8 cellular contexts compared by ENCODE assay signal in the genomic region with DNA sequence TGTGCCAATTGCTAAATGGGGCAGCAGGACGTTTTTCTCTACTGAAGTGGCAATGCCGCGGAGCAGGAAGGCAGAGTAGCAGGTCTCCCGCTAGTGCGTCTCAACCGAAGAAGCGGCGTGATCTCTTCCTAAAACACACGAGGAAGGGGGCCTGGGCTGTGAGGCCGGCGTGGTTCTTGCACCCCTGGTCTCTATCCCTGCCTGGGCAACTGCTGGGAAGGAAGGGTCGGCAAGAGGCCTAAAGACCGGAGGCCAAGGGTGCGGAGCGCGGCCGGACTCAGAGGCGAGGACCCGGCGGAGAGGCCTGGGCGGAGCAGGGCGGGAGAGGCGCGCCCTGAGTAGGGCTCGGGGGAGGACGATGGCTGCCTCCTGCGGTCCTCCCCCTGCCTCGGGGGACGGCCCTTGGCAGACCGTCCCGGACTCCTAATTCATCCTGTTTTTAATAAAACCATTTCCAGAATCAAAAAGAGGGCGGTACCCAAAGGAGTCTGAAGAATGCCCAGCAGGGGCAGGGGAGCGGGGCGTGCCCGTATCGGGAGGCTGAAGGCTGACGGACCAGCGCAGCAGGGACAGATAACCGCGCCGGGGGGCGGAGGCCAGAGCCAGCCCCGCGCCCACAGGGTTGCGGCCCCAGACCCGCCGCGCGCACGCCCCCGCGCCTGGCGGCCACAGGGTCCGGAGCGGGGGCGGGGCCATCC. TPM values are rescaled to one million over a fixed set of nuclear protein-coding genes. Genes with fewer than 3 reads are reported as not detected.
DNase-seq lines count a peak whose midpoint lies in the region; ATAC-seq and TF ChIP-seq lines count a peak whose summit lies in the region.

No MANE protein-coding gene starts in this region.

- no TSS peak for BruUV-seq in OCI-LY7 (replicated peaks; lab: Mats Ljungman, UMichigan)

- H3K4me3 Mint-ChIP-seq in neural progenitor cell: peak overlapping the region; percentile 90

- ATAC-seq in GM19468 (IDR thresholded peaks at IDR 0.05; ENCODE audit: extremely low read depth, unreplicated experiment): peak; percentile 16
- ATAC-seq in HG03571 (IDR thresholded peaks at IDR 0.05; ENCODE audit: unreplicated experiment): peak; percentile 38
- ATAC-seq in aorta (ENCODE audit: low FRiP score): peak; percentile 91

- TF ChIP-seq CTCF in OCI-LY7 (conservative IDR thresholded peaks at IDR 0.05; ENCODE audit: low read length) (0 out of 2 replicates have a peak, but pooled peaks have one; percentile 14), fibroblast of villous mesenchyme (IDR thresholded peaks at IDR 0.05; ENCODE audit: insufficient read depth, low read depth, low read length) (no peak), neural progenitor cell (IDR thresholded peaks at IDR 0.05) (no peak)

- H3K9me2 ChIP-seq in OCI-LY7 (ENCODE audit: insufficient read depth, low read length): no peaks in the 10 kb centered on the region

- in situ Hi-C loops in Caki2 (cut with HindIII; ENCODE audit: low pct_unique_long_range_greater_than_20kb, low sequenced_read_pairs): no loop called here

- POLR2A ChIA-PET in OCI-LY7 (lab: Charles Lee): interaction anchor here (3.8 kb wide), 1 partner anchor 66 kb away, joined by 44 read pairs; a partner anchor contains a TSS

- H4K20me1 ChIP-seq in OCI-LY7 (ENCODE audit: insufficient read depth, low read length) (peaks cover 19% of the 10 kb centered on the region), neural progenitor cell (ENCODE audit: low read depth) (peaks cover 39% of the 10 kb centered on the region)

- H3K36me3 Mint-ChIP-seq in neural progenitor cell: peaks cover 3% of the 10 kb centered on the region

- H2AFZ ChIP-seq in OCI-LY7 (ENCODE audit: low read length) (peak overlapping the region; percentile 68; the same call in 1 of the 2 replicates), neural progenitor cell (replicated peaks) (peak overlapping the region; percentile 91)

- H3K4me3 ChIP-seq in OCI-LY7 (ENCODE audit: low read depth, low read length, poor library complexity, severe bottlenecking) (peak overlapping the region; percentile 76), fibroblast of villous mesenchyme (ENCODE audit: low read depth, low read length) (peak overlapping the region; percentile 72), neural progenitor cell (peak overlapping the region; percentile 69), aorta (ENCODE audit: low read length in 2 of 2) (peak overlapping the region; percentile 48 to 57)

- peaks cover 33% of the 10 kb centered on the region for H3K4me1 Mint-ChIP-seq in neural progenitor cell

- CTCF ChIA-PET in OCI-LY7 (lab: Charles Lee; ENCODE audit: unreplicated experiment): no interaction called here

- H3K79me2 ChIP-seq in OCI-LY7 (ENCODE audit: insufficient read depth, low read depth, low read length) (peaks cover 39% of the 10 kb centered on the region), neural progenitor cell (ENCODE audit: low read depth) (peaks cover 41% of the 10 kb centered on the region)

- H3K9me3 ChIP-seq in OCI-LY7 (ENCODE audit: low read length) (no peaks in the 10 kb centered on the region), neural progenitor cell (ENCODE audit: low read depth) (no peaks in the 10 kb centered on the region), aorta (ENCODE audit: control insufficient read depth, low read length) (no peaks in the 10 kb centered on the region)

- H3K4me1 ChIP-seq in OCI-LY7 (ENCODE audit: insufficient read depth, low read length, poor library complexity, severe bottlenecking): peaks cover 49% of the 10 kb centered on the region
- H3K4me1 ChIP-seq in neural progenitor cell: peaks cover 16% of the 10 kb centered on the region
- H3K4me1 ChIP-seq in aorta (ENCODE audit: control insufficient read depth in 1 of 2, insufficient read depth in 2 of 2, low read length in 2 of 2): peaks cover 0 to 2% of the 10 kb centered on the region in 2 donors

- H3K27ac ChIP-seq in OCI-LY7 (ENCODE audit: low read depth, low read length, poor library complexity, severe bottlenecking) (no peak overlapping the region), neural progenitor cell (no peak overlapping the region), aorta (ENCODE audit: low read depth in 1 of 2, low read length in 2 of 2) (peak overlapping the region; percentile 65 to 92)

- H3K27me3 Mint-ChIP-seq in neural progenitor cell (ENCODE audit: insufficient read depth, low read depth): peaks cover 2% of the 10 kb centered on the region

- 0% methylated on average over 52 to 56 of the region's 56 CpGs for WGBS in aorta, 2 donors

- H3K4me2 ChIP-seq in OCI-LY7 (ENCODE audit: low read length) (peak overlapping the region; percentile 93), neural progenitor cell (peak overlapping the region; percentile 84)

- DNase-seq in Caki2 (ENCODE audit: low read depth) (peak; percentile 81), OCI-LY7 (ENCODE audit: low spot score) (no peak), fibroblast of villous mesenchyme (ENCODE audit: low read depth) (peak; percentile 78), neural progenitor cell (ENCODE audit: low spot score) (peak; percentile 71), aorta (peak; percentile 89 to 92)
- peak; percentile 40 for DNase-seq in activated T-helper 9 cell treated with anti-CD3 and anti-CD28 coated beads, Interleukin-2, amount 50 U/mL, for 16 hours (ENCODE audit: low read depth)

- H3K27me3 ChIP-seq in neural progenitor cell (peaks cover 18% of the 10 kb centered on the region), aorta (ENCODE audit: control insufficient read depth in 1 of 2, insufficient read depth in 2 of 2, low read length in 1 of 2) (no peaks in the 10 kb centered on the region)

- intact Hi-C loops in OCI-LY7 (cut with micrococcal nuclease; ENCODE audit: unreplicated experiment): loop anchor here (1.0 to 2.0 kb wide), 2 partner anchors 46 to 122 kb away; no protein-coding TSS in a partner anchor
- intact Hi-C loops in aorta (cut with DNase I): loop anchor here (2.0 to 10.0 kb wide), 3 partner anchors 53 to 144 kb away; a partner anchor contains a TSS

- H3K9me3 Mint-ChIP-seq in neural progenitor cell: no peaks in the 10 kb centered on the region

- H3K9ac ChIP-seq in neural progenitor cell: no peak overlapping the region

- H3K36me3 ChIP-seq in OCI-LY7 (ENCODE audit: insufficient read depth, low read length) (peaks cover 8% of the 10 kb centered on the region), neural progenitor cell (no peaks in the 10 kb centered on the region), aorta (ENCODE audit: control insufficient read depth in 1 of 2, insufficient read depth in 2 of 2, low read length in 1 of 2) (no peaks in the 10 kb centered on the region)

- peak overlapping the region; percentile 86 for H3K27ac Mint-ChIP-seq in neural progenitor cell

- peaks cover 18% of the 10 kb centered on the region for H3F3A ChIP-seq in neural progenitor cell (ENCODE audit: low read depth)

RNA-seq across cellular contexts. Expression of a gene that starts 0.6 kb away (rescaled TPM):
- 143 and 169 TPM in 2 replicates for total RNA-seq in Caki2 (2014; rRNA removed; shearing (Covaris generic); ENCODE audit: low replicate concordance)
- total RNA-seq in OCI-LY7 (2014; rRNA removed; shearing (Covaris generic)): 144 and 147 TPM in 2 replicates
- total RNA-seq in OCI-LY7 (2022) (279 and 284 TPM in 2 replicates), fibroblast of villous mesenchyme (180 and 278 TPM in 2 replicates), neural progenitor cell (ENCODE audit: low replicate concordance) (448 and 455 TPM in 2 replicates), aorta (100 to 1,000 TPM; 367 to 414 TPM)
- 100 to 1,000 TPM; 219 to 405 TPM for polyA plus RNA-seq in aorta

Comparison
In these comparisons a context has a peak if more than half of its experiments do, and no peak if none do; other contexts are left out.
1. ATAC-seq: peak in every context shown above with its lines; median percentile 91 in aorta; 38 in HG03571; 16 in GM19468.
2. H3K27ac ChIP-seq: peak in aorta (2 of 2); none in OCI-LY7 (single experiment) and neural progenitor cell (single experiment).
3. Peak in every context shown above with its lines, with median percentiles within 50 percentile points of each other: H3K4me3 ChIP-seq.